Comparison of ENCODE assay signal across 9 cellular contexts in the genomic region with DNA sequence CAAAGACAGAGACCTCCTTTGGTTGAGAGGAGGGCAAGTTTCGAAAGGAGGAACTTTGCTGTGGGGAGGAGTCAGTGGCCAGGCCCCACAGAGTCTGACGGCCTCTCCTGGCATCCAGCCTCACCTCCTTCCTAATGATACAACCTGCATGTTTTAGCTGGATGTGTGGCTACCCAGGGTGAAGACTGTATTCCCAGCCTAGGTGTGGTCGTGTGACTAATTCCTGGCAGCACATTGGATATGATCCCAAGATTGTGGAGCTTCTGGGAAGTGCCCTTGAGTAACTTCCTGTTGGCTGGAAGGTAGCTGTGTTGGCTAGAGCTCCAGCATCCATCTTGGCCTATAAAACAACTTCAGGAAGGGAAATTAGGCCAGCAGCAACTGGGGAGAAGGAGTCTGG. TPM values are rescaled to one million over a fixed set of nuclear protein-coding genes. Genes with fewer than 3 reads are reported as not detected.
DNase-seq lines count a peak whose midpoint lies in the region; ATAC-seq and TF ChIP-seq lines count a peak whose summit lies in the region.
"Had no signal": no experiment of that assay in that cellular context is flagged by ENCODE, and none has a peak within 500 bp of the region (broad histone marks: within the 10 kb centered on the region; RNA-seq: fewer than 3 reads in every experiment).

No MANE protein-coding gene starts in this region.

- CTCF ChIA-PET in mammary epithelial cell (lab: Charles Lee; ENCODE audit: low non-redundant PET): interaction anchor here (0.6 kb wide), 1 partner anchor 11 kb away, joined by 9 read pairs; no protein-coding TSS in a partner anchor

- no peaks in the 10 kb centered on the region for H3K27me3 Mint-ChIP-seq in activated T-cell treated with anti-CD3 and anti-CD28 coated beads, Interleukin-2, amount 50 U/mL, for 4 hours (ENCODE audit: low read depth)

- H3K79me2 ChIP-seq in mammary epithelial cell (ENCODE audit: insufficient read depth, low read length): no peaks in the 10 kb centered on the region

- no peaks in the 10 kb centered on the region for H3K36me3 Mint-ChIP-seq in activated T-cell treated with anti-CD3 and anti-CD28 coated beads, Interleukin-2, amount 50 U/mL, for 4 hours (ENCODE audit: insufficient read depth)

- no peaks in the 10 kb centered on the region for H4K20me1 ChIP-seq in mammary epithelial cell (ENCODE audit: insufficient read depth, low read length)

- TF ChIP-seq CTCF in mammary epithelial cell (conservative IDR thresholded peaks at IDR 0.05 in 1 of 2, IDR thresholded peaks at IDR 0.05 in 1 of 2; ENCODE audit: extremely low read depth in 1 of 2, insufficient read depth in 1 of 2, low read depth in 1 of 2, low read length in 2 of 2) (no peak), upper lobe of right lung (IDR thresholded peaks at IDR 0.05) (no peak)

- in situ Hi-C loops in mammary epithelial cell (cut with MboI; ENCODE audit: low sequenced_read_pairs in 2 of 2): no loop called here

- no peaks in the 10 kb centered on the region for H3K9me3 Mint-ChIP-seq in activated T-cell treated with anti-CD3 and anti-CD28 coated beads, Interleukin-2, amount 50 U/mL, for 4 hours
- H3K9me3 Mint-ChIP-seq: activated T-helper 2 cell treated with anti-CD3 and anti-CD28 coated beads, Interferon-gamma antibody, Interleukin-2, Interleukin-4, amounts not matched to agents 10 μg/mL and 5 μg/mL and 100 μg/mL, durations not matched to agents 14 hours and 24 hours and 36 hours had no signal

- 0% methylated on average over 2 of the region's 3 CpGs for WGBS in mammary epithelial cell (ENCODE audit: low coverage, missing lambda C conversion rate)

- H3K4me1 ChIP-seq in mammary epithelial cell (ENCODE audit: insufficient read depth, low read length): peaks cover 3% of the 10 kb centered on the region
- peaks cover 17% of the 10 kb centered on the region for H3K4me1 ChIP-seq in upper lobe of right lung

- ATAC-seq in upper lobe of right lung (peak; percentile 82), HG02885 (IDR thresholded peaks at IDR 0.05; ENCODE audit: poor library complexity, unreplicated experiment) (no peak), GM18520 (IDR thresholded peaks at IDR 0.05; ENCODE audit: unreplicated experiment) (no peak)
- no peak for ATAC-seq in activated T-cell treated with anti-CD3 and anti-CD28 coated beads, Interleukin-2, amount 50 U/mL, for 4 hours

- DNase-seq in NCI-H2196 (lab: John Stamatoyannopoulos, UW; ENCODE audit: unreplicated experiment) (peak; percentile 41), NCI-H2196 treated with DMSO at 0.1 percent for 48 hours (lab: John Stamatoyannopoulos, UW; ENCODE audit: unreplicated experiment) (no peak), mammary epithelial cell (peak; percentile 91), kidney glomerular epithelial cell (lab: John Stamatoyannopoulos, UW) (peak; percentile 8), upper lobe of right lung (peak; percentile 86)
- DNase-seq in activated T-cell treated with anti-CD3 and anti-CD28 coated beads, Interleukin-2, amount 50 U/mL, for 4 hours: no peak

- no TSS peak for BruUV-seq in mammary epithelial cell (replicated peaks; lab: Mats Ljungman, UMichigan)

- H3K9me3 ChIP-seq in mammary epithelial cell (replicated peaks; ENCODE audit: insufficient read depth, low read length) (peaks cover 8% of the 10 kb centered on the region), upper lobe of right lung (no peaks in the 10 kb centered on the region)

- H3K27ac ChIP-seq in mammary epithelial cell (ENCODE audit: insufficient read depth, low read depth, low read length) (no peak overlapping the region), upper lobe of right lung (peak overlapping the region; percentile 67)

- H3K4me3 ChIP-seq in mammary epithelial cell (replicated peaks in 1 of 3; ENCODE audit: insufficient read depth in 1 of 3, low read depth in 2 of 3, low read length in 3 of 3) (no peak overlapping the region), upper lobe of right lung (no peak overlapping the region)

- H3K27me3 ChIP-seq in mammary epithelial cell (ENCODE audit: insufficient read depth, low read length) (no peaks in the 10 kb centered on the region), upper lobe of right lung (no peaks in the 10 kb centered on the region)

- H3K4me2 ChIP-seq in mammary epithelial cell (ENCODE audit: insufficient read depth, low read depth, low read length): no peak overlapping the region

- peaks cover 2% of the 10 kb centered on the region for H3K4me1 Mint-ChIP-seq in activated T-cell treated with anti-CD3 and anti-CD28 coated beads, Interleukin-2, amount 50 U/mL, for 4 hours (ENCODE audit: low read depth)

- no peak overlapping the region for H3K4me3 Mint-ChIP-seq in activated T-cell treated with anti-CD3 and anti-CD28 coated beads, Interleukin-2, amount 50 U/mL, for 4 hours

- intact Hi-C loops in mammary epithelial cell (cut with micrococcal nuclease): no loop called here
- intact Hi-C loops in upper lobe of right lung (cut with DNase I): no loop called here

- peak overlapping the region; percentile 66 for H2AFZ ChIP-seq in mammary epithelial cell (ENCODE audit: low read depth, low read length)

- no peaks in the 10 kb centered on the region for H3K36me3 ChIP-seq in mammary epithelial cell (ENCODE audit: insufficient read depth, low read length)
- H3K36me3 ChIP-seq in upper lobe of right lung: no peaks in the 10 kb centered on the region

- dilution Hi-C loops in mammary epithelial cell (cut with HindIII; ENCODE audit: low sequenced_read_pairs): no loop called here

- H3K9ac ChIP-seq in mammary epithelial cell (ENCODE audit: insufficient read depth, low read length): no peak overlapping the region

RNA-seq across cellular contexts. Expression of a gene that starts 19.0 kb away (rescaled TPM):
- 10 to 100 TPM; 37.1 to 43.5 TPM for total RNA-seq in mammary epithelial cell
- polyA plus RNA-seq in mammary epithelial cell: 50.3 TPM
- polyA minus RNA-seq in mammary epithelial cell: 35.9 TPM
- 690 TPM for total RNA-seq in upper lobe of right lung
- total RNA-seq in activated T-cell treated with anti-CD3 and anti-CD28 coated beads, Interleukin-2, amount 50 U/mL, for 4 hours: 10 to 100 TPM; 60.6 to 76.8 (median 65.7) TPM

Comparison
In these comparisons a context has a peak if more than half of its experiments do, and no peak if none do; other contexts are left out.
1. DNase-seq: peak in NCI-H2196 (single experiment), mammary epithelial cell (single experiment), kidney glomerular epithelial cell (single experiment) and upper lobe of right lung (single experiment); none in NCI-H2196 treated with DMSO at 0.1 percent for 48 hours (single experiment) and activated T-cell treated with anti-CD3 and anti-CD28 coated beads, Interleukin-2, amount 50 U/mL, for 4 hours (single experiment).